8 cellular contexts compared by ENCODE assay signal in the genomic region with DNA sequence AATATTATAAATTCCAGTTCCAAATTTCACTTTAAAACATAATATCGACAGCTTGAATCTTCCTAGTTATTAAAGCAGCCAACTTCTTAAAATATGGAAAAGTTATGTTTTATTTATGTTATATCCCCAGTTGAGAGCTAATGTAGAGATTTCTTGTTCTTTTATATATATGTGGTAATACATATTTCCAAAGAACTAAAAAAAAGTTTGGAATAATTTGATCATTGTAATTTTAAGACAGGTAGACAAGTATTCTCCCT. TPM values are rescaled to one million over a fixed set of nuclear protein-coding genes. Genes with fewer than 3 reads are reported as not detected.
DNase-seq lines count a peak whose midpoint lies in the region; ATAC-seq, FAIRE-seq and TF ChIP-seq lines count a peak whose summit lies in the region.

No MANE protein-coding gene starts in this region.

- CTCF ChIA-PET in activated naive CD4-positive, alpha-beta T cell treated with anti-CD3 and anti-CD28 coated beads for 36 hours (lab: Charles Lee), result interaction anchor here (0.6 to 1.4 kb wide), 10 partner anchors 20 to 182 kb away, joined by 3 to 7 read pairs (median 4); no protein-coding TSS in a partner anchor

- H2AFZ ChIP-seq in astrocyte (ENCODE audit: low read depth, low read length), result no peak overlapping the region

- peaks cover 51% of the 10 kb centered on the region for H3K27me3 Mint-ChIP-seq in activated naive CD4-positive, alpha-beta T cell treated with anti-CD3 and anti-CD28 coated beads for 36 hours (ENCODE audit: low read depth)
- no peaks in the 10 kb centered on the region for H3K27me3 Mint-ChIP-seq in astrocyte (ENCODE audit: low read depth, unreplicated experiment)

- H3K79me2 ChIP-seq in astrocyte (ENCODE audit: insufficient read depth, low read length), result peaks cover 34% of the 10 kb centered on the region

- 0% methylated on average over 1 of the region's 1 CpG for WGBS in liver
- WGBS in thyroid gland, 2 donors, result 1 to 2% methylated on average over 1 of the region's 1 CpG

- H3K9me3 Mint-ChIP-seq in activated naive CD4-positive, alpha-beta T cell treated with anti-CD3 and anti-CD28 coated beads for 36 hours, result no peaks in the 10 kb centered on the region
- H3K9me3 Mint-ChIP-seq in astrocyte (ENCODE audit: unreplicated experiment), result no peaks in the 10 kb centered on the region

- intact Hi-C loops in activated naive CD4-positive, alpha-beta T cell treated with anti-CD3 and anti-CD28 coated beads for 36 hours (cut with micrococcal nuclease), result loop anchor here (1.0 to 10.0 kb wide), 9 partner anchors 55 to 1402 kb away; a partner anchor contains a TSS
- intact Hi-C loops in thyroid gland (cut with DNase I), result loop anchor here (5.0 to 10.0 kb wide), 2 partner anchors 62 to 110 kb away; a partner anchor contains a TSS

- H3K9ac ChIP-seq in astrocyte (ENCODE audit: low read length) (peak overlapping the region; percentile 69), liver (ENCODE audit: low read depth in 1 of 2, low read length in 2 of 2) (peak overlapping the region; percentile 33 to 95)

- DNase-seq in activated naive CD4-positive, alpha-beta T cell treated with anti-CD3 and anti-CD28 coated beads for 36 hours, result no peak
- no peak for DNase-seq in activated naive CD4-positive, alpha-beta T cell (lab: John Stamatoyannopoulos, UW)
- no peak for DNase-seq in astrocyte (ENCODE audit: low read depth)
- DNase-seq in thyroid gland, result no peak
- DNase-seq in cerebellum (ENCODE audit: low spot score), result no peak

- H3K4me1 ChIP-seq in astrocyte (ENCODE audit: insufficient read depth, low read length) (peaks cover 17% of the 10 kb centered on the region), liver (ENCODE audit: control insufficient read depth in 4 of 4, insufficient read depth in 4 of 4, low read length in 3 of 4) (peaks cover 0 to 26% (median 10%) of the 10 kb centered on the region in 4 donors), thyroid gland (peaks cover 24 to 37% of the 10 kb centered on the region in 2 donors)

- peak overlapping the region; percentile 94 for H3K4me3 Mint-ChIP-seq in activated naive CD4-positive, alpha-beta T cell treated with anti-CD3 and anti-CD28 coated beads for 36 hours
- peak overlapping the region; percentile 95 for H3K4me3 Mint-ChIP-seq in astrocyte (ENCODE audit: unreplicated experiment)

- H3K4me3 ChIP-seq in astrocyte (ENCODE audit: insufficient read depth, low read depth, low read length) (peak overlapping the region; percentile 73), liver (ENCODE audit: low read depth in 1 of 3, low read length in 3 of 3) (peak overlapping the region in 2 of 3 donors; percentile 93 to 97), thyroid gland (replicated peaks in 1 of 3) (peak overlapping the region in 2 of 3 donors; percentile 71 to 89)

- H3K36me3 ChIP-seq in astrocyte (ENCODE audit: insufficient read depth, low read length), result no peaks in the 10 kb centered on the region
- no peaks in the 10 kb centered on the region for H3K36me3 ChIP-seq in liver (ENCODE audit: control insufficient read depth in 4 of 4, insufficient read depth in 3 of 4, low read depth in 1 of 4, low read length in 3 of 4)
- H3K36me3 ChIP-seq in thyroid gland, result no peaks in the 10 kb centered on the region

- peak overlapping the region; percentile 58 for H3K27ac ChIP-seq in astrocyte (ENCODE audit: low read depth, low read length)
- H3K27ac ChIP-seq in liver (ENCODE audit: low read depth in 1 of 2, low read length in 2 of 2), result peak overlapping the region; percentile 85 to 92
- peak overlapping the region; percentile 80 to 95 (median 87) for H3K27ac ChIP-seq in thyroid gland

- H3K27ac Mint-ChIP-seq in activated naive CD4-positive, alpha-beta T cell treated with anti-CD3 and anti-CD28 coated beads for 36 hours, result no peak overlapping the region
- H3K27ac Mint-ChIP-seq in astrocyte (ENCODE audit: unreplicated experiment), result peak overlapping the region; percentile 89

- peak overlapping the region; percentile 93 for H3K4me2 ChIP-seq in astrocyte (ENCODE audit: low read length)

- TF ChIP-seq CTCF in astrocyte (IDR thresholded peaks at IDR 0.05; ENCODE audit: insufficient read depth, low read depth, low read length), result no peak
- no peak for TF ChIP-seq CTCF in liver (IDR thresholded peaks at IDR 0.05; ENCODE audit: low read depth, low read length, missing input control)
- no peak for TF ChIP-seq CTCF in thyroid gland (IDR thresholded peaks at IDR 0.05)

- no peaks in the 10 kb centered on the region for H3K9me3 ChIP-seq in astrocyte (ENCODE audit: insufficient read depth, low read depth, low read length)
- no peaks in the 10 kb centered on the region for H3K9me3 ChIP-seq in liver (ENCODE audit: control insufficient read depth in 4 of 4, low read length in 3 of 4)
- H3K9me3 ChIP-seq in thyroid gland, result no peaks in the 10 kb centered on the region

- peaks cover 1% of the 10 kb centered on the region for H3K36me3 Mint-ChIP-seq in activated naive CD4-positive, alpha-beta T cell treated with anti-CD3 and anti-CD28 coated beads for 36 hours (ENCODE audit: low read depth)
- no peaks in the 10 kb centered on the region for H3K36me3 Mint-ChIP-seq in astrocyte (ENCODE audit: low read depth, unreplicated experiment)

- ATAC-seq in HG03159 (IDR thresholded peaks at IDR 0.05; ENCODE audit: unreplicated experiment), result no peak
- ATAC-seq in HG03108 (IDR thresholded peaks at IDR 0.05; ENCODE audit: unreplicated experiment), result no peak

- no peak for TF ChIP-seq RAD21 in liver (IDR thresholded peaks at IDR 0.05)

- H4K20me1 ChIP-seq in astrocyte (ENCODE audit: insufficient read depth, low read length), result peaks cover 28% of the 10 kb centered on the region

- TF ChIP-seq POLR2A in thyroid gland (IDR thresholded peaks at IDR 0.05), result no peak

- FAIRE-seq in astrocyte (lab: Jason Lieb, UNC), result no peak

- H3K27me3 ChIP-seq in astrocyte (ENCODE audit: insufficient read depth, low read length) (no peaks in the 10 kb centered on the region), liver (ENCODE audit: control insufficient read depth in 4 of 4, insufficient read depth in 4 of 4, low read length in 3 of 4) (no peaks in the 10 kb centered on the region), thyroid gland (no peaks in the 10 kb centered on the region)

- peaks cover 11% of the 10 kb centered on the region for H3K4me1 Mint-ChIP-seq in activated naive CD4-positive, alpha-beta T cell treated with anti-CD3 and anti-CD28 coated beads for 36 hours (ENCODE audit: low read depth)
- peaks cover 33% of the 10 kb centered on the region for H3K4me1 Mint-ChIP-seq in astrocyte (ENCODE audit: low read depth, unreplicated experiment)

TF ChIP-seq in liver, 16 proteins besides CTCF, POLR2A, EP300 and RAD21 (continues in another document):
- TF ChIP-seq, protein P1, sequence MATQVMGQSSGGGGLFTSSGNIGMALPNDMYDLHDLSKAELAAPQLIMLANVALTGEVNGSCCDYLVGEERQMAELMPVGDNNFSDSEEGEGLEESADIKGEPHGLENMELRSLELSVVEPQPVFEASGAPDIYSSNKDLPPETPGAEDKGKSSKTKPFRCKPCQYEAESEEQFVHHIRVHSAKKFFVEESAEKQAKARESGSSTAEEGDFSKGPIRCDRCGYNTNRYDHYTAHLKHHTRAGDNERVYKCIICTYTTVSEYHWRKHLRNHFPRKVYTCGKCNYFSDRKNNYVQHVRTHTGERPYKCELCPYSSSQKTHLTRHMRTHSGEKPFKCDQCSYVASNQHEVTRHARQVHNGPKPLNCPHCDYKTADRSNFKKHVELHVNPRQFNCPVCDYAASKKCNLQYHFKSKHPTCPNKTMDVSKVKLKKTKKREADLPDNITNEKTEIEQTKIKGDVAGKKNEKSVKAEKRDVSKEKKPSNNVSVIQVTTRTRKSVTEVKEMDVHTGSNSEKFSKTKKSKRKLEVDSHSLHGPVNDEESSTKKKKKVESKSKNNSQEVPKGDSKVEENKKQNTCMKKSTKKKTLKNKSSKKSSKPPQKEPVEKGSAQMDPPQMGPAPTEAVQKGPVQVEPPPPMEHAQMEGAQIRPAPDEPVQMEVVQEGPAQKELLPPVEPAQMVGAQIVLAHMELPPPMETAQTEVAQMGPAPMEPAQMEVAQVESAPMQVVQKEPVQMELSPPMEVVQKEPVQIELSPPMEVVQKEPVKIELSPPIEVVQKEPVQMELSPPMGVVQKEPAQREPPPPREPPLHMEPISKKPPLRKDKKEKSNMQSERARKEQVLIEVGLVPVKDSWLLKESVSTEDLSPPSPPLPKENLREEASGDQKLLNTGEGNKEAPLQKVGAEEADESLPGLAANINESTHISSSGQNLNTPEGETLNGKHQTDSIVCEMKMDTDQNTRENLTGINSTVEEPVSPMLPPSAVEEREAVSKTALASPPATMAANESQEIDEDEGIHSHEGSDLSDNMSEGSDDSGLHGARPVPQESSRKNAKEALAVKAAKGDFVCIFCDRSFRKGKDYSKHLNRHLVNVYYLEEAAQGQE (IDR thresholded peaks at IDR 0.05), result no peak
- no peak for TF ChIP-seq JUND (IDR thresholded peaks at IDR 0.05)
- TF ChIP-seq, protein P2, sequence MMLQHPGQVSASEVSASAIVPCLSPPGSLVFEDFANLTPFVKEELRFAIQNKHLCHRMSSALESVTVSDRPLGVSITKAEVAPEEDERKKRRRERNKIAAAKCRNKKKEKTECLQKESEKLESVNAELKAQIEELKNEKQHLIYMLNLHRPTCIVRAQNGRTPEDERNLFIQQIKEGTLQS (IDR thresholded peaks at IDR 0.05), result no peak
- no peak for TF ChIP-seq NR2F2 (IDR thresholded peaks at IDR 0.05)
- TF ChIP-seq HNF4G (IDR thresholded peaks at IDR 0.05), result no peak
- no peak for TF ChIP-seq EGR1 (IDR thresholded peaks at IDR 0.05; ENCODE audit: low read depth in 2 of 2)
- no peak for TF ChIP-seq GABPA (IDR thresholded peaks at IDR 0.05 in 1 of 2, conservative IDR thresholded peaks at IDR 0.05 in 1 of 2)
- no peak for TF ChIP-seq HNF4A (conservative IDR thresholded peaks at IDR 0.05)
- TF ChIP-seq, protein P3, sequence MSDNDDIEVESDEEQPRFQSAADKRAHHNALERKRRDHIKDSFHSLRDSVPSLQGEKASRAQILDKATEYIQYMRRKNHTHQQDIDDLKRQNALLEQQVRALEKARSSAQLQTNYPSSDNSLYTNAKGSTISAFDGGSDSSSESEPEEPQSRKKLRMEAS (IDR thresholded peaks at IDR 0.05), result no peak
- TF ChIP-seq YY1 (IDR thresholded peaks at IDR 0.05), result no peak

RNA-seq across cellular contexts. Expression of a gene that starts 0.8 kb away (rescaled TPM):
- total RNA-seq in activated naive CD4-positive, alpha-beta T cell treated with anti-CD3 and anti-CD28 coated beads for 36 hours, result 10 to 100 TPM; 13.4 to 19.7 TPM
- total RNA-seq in astrocyte, result 24.0 and 25.6 TPM in 2 replicates
- 10 to 100 TPM in 1 of 2 donors, 1 to 10 TPM in 1; 9.2 to 11.1 TPM for total RNA-seq in liver
- 1 to 10 TPM; 2.3 to 3.8 TPM for polyA plus RNA-seq in liver
- 10 to 100 TPM; 42.5 to 72.6 (median 70.6) TPM for total RNA-seq in thyroid gland
- 20.2 TPM for total RNA-seq in cerebellum

RNA-seq across cellular contexts. Expression of a gene that starts 54.9 kb away (rescaled TPM):
- total RNA-seq in activated naive CD4-positive, alpha-beta T cell treated with anti-CD3 and anti-CD28 coated beads for 36 hours, result 100 to 1,000 TPM in 1 of 2 experiments, 10 to 100 TPM in 1; 95.4 to 105 TPM
- 186 and 209 TPM in 2 replicates for total RNA-seq in astrocyte
- 10 to 100 TPM; 10.1 to 33.9 TPM for total RNA-seq in liver
- 100 to 1,000 TPM in 1 of 2 donors, 10 to 100 TPM in 1; 54.9 to 149 TPM for polyA plus RNA-seq in liver
- total RNA-seq in thyroid gland, result 1,000 to 10,000 TPM in 1 of 4 donors, 100 to 1,000 TPM in 1, 10 to 100 TPM in 2; 84.6 to 1,117 (median 185) TPM
- total RNA-seq in cerebellum, result 74.9 TPM
